ENCODE assay signal across 8 cellular contexts in genomic region chrX:140762061-140762460, GRCh38. TPM values are rescaled to one million over a fixed set of nuclear protein-coding genes. Genes with fewer than 3 reads are reported as not detected.
A peak's percentile ranks its signal among the peaks of the same experiment; 100 is the strongest.
DNase-seq lines count a peak whose midpoint lies in the region; ATAC-seq and TF ChIP-seq lines count a peak whose summit lies in the region.

No MANE protein-coding gene starts in this region.

- TF ChIP-seq RAD21 in SK-N-SH (IDR thresholded peaks at IDR 0.05; ENCODE audit: low read length) = peak; percentile 55

- intact Hi-C loops in mucosa of descending colon (cut with DNase I, micrococcal nuclease) = no loop called here

- ATAC-seq in GM19463 (IDR thresholded peaks at IDR 0.05; ENCODE audit: unreplicated experiment) (peak; percentile 78), mucosa of descending colon (peak; percentile 60)

- H3K79me2 ChIP-seq in SK-N-SH (ENCODE audit: insufficient read depth) = no peaks in the 10 kb centered on the region

- H3K4me3 ChIP-seq in HL-60 (replicated peaks; ENCODE audit: insufficient read depth, low read length) = no peak overlapping the region
- H3K4me3 ChIP-seq in SK-N-SH (ENCODE audit: low read depth in 2 of 2, low read length in 1 of 2) = no peak overlapping the region
- H3K4me3 ChIP-seq in epithelial cell of esophagus (ENCODE audit: low read length) = no peak overlapping the region
- no peak overlapping the region for H3K4me3 ChIP-seq in mucosa of descending colon

- TF ChIP-seq EP300 in SK-N-SH (IDR thresholded peaks at IDR 0.05; ENCODE audit: borderline replicate concordance in 1 of 2, low read depth in 1 of 2, low read length in 1 of 2) = no peak

- WGBS in SK-N-SH (ENCODE audit: low lambda C conversion rate) = 2% methylated on average over 7 of the region's 7 CpGs

- H3K9me3 ChIP-seq in SK-N-SH (no peaks in the 10 kb centered on the region), mucosa of descending colon (no peaks in the 10 kb centered on the region)

- POLR2A ChIA-PET in SK-N-SH (lab: Yijun Ruan, JAX) = no interaction called here

- H3K36me3 ChIP-seq in SK-N-SH (replicated peaks in 1 of 2; ENCODE audit: control insufficient read depth in 1 of 2, insufficient read depth in 2 of 2, low read length in 1 of 2) = no peaks in the 10 kb centered on the region
- no peaks in the 10 kb centered on the region for H3K36me3 ChIP-seq in mucosa of descending colon (ENCODE audit: low read depth)

- no peaks in the 10 kb centered on the region for H3F3A ChIP-seq in SK-N-SH (replicated peaks; ENCODE audit: insufficient read depth)

- no peak overlapping the region for H3K4me2 ChIP-seq in SK-N-SH

- peak; percentile 21 for TF ChIP-seq CTCF in HL-60 (IDR thresholded peaks at IDR 0.05; ENCODE audit: insufficient read depth, low read length)
- TF ChIP-seq CTCF in SK-N-SH (IDR thresholded peaks at IDR 0.05) = peak; percentile 83
- TF ChIP-seq CTCF in epithelial cell of esophagus (IDR thresholded peaks at IDR 0.05; ENCODE audit: insufficient read depth, low read depth, low read length, missing control alignments) = peak; percentile 71
- TF ChIP-seq CTCF in mucosa of descending colon (IDR thresholded peaks at IDR 0.05) = no peak

- H3K4me1 ChIP-seq in SK-N-SH (ENCODE audit: control insufficient read depth in 1 of 2, insufficient read depth in 2 of 2, low read depth in 1 of 2, low read length in 1 of 2) (no peaks in the 10 kb centered on the region), mucosa of descending colon (ENCODE audit: low read depth) (no peaks in the 10 kb centered on the region)

- CTCF ChIA-PET in SK-N-SH (lab: Yijun Ruan, JAX) = interaction anchor here (0.6 to 8.7 kb wide), 18 partner anchors 7 to 518 kb away, joined by 3 to 86 read pairs (median 4); no protein-coding TSS in a partner anchor

- no peaks in the 10 kb centered on the region for H3K9me2 ChIP-seq in SK-N-SH

- no peak overlapping the region for H3K9ac ChIP-seq in SK-N-SH

- H3K27me3 ChIP-seq in HL-60 (ENCODE audit: insufficient read depth, poor library complexity, severe bottlenecking) (peaks cover 8% of the 10 kb centered on the region), SK-N-SH (ENCODE audit: insufficient read depth) (no peaks in the 10 kb centered on the region; the same call in 1 of the 2 replicates)

- H2AFZ ChIP-seq in SK-N-SH (ENCODE audit: low read depth) = no peak overlapping the region

- H4K20me1 ChIP-seq in SK-N-SH (ENCODE audit: insufficient read depth) = no peaks in the 10 kb centered on the region

- no peak overlapping the region for H3K27ac ChIP-seq in HL-60 (replicated peaks)
- no peak overlapping the region for H3K27ac ChIP-seq in SK-N-SH (ENCODE audit: low read depth in 2 of 2, low read length in 1 of 2)

- peak; percentile 18 for DNase-seq in NCI-H2196 (lab: John Stamatoyannopoulos, UW; ENCODE audit: unreplicated experiment)
- DNase-seq in NCI-H2196 treated with DMSO at 0.1 percent for 48 hours (lab: John Stamatoyannopoulos, UW; ENCODE audit: unreplicated experiment) = no peak
- peak; percentile 7 to 39 for DNase-seq in HL-60 (ENCODE audit: low read depth in 1 of 2, low spot score in 1 of 2)
- peak; percentile 50 for DNase-seq in SK-N-SH
- peak; percentile 57 for DNase-seq in epithelial cell of esophagus (ENCODE audit: low read depth)
- DNase-seq in mucosa of descending colon = peak in 1 of 3 donors; percentile 28
- DNase-seq in GF-D8 (lab: John Stamatoyannopoulos, UW) = no peak

TF ChIP-seq in SK-N-SH, 30 proteins besides CTCF, POLR2A, EP300 and RAD21:
- TF ChIP-seq ZBTB33 (IDR thresholded peaks at IDR 0.05; ENCODE audit: borderline replicate concordance, low read depth) (no peak), GATA2 (CRISPR knock-in tag; IDR thresholded peaks at IDR 0.05) (no peak), USF2 (IDR thresholded peaks at IDR 0.05; ENCODE audit: borderline replicate concordance, low read depth, low read length) (no peak), SIN3A (IDR thresholded peaks at IDR 0.05; ENCODE audit: borderline replicate concordance, low read depth, low read length) (no peak), CHD2 (IDR thresholded peaks at IDR 0.05; ENCODE audit: low read length, partially characterized antibody) (no peak), SMC3 (IDR thresholded peaks at IDR 0.05; ENCODE audit: low read depth, low read length) (peak; percentile 20; the same call in 1 of the 2 replicates), TEAD4 (IDR thresholded peaks at IDR 0.05; ENCODE audit: borderline replicate concordance, insufficient read depth) (no peak), FOXM1 (IDR thresholded peaks at IDR 0.05; ENCODE audit: low read depth) (no peak)

RNA-seq across cellular contexts. Expression of gene LINC00632, which starts 52.5 kb away (rescaled TPM):
- 0.31 and 1.2 TPM in 2 replicates for polyA plus RNA-seq in SK-N-SH (2012; rRNA removed)
- 1.3 and 2.1 TPM in 2 replicates for polyA plus RNA-seq in SK-N-SH (2012; cell fraction: cytosol; rRNA removed)
- polyA plus RNA-seq in SK-N-SH (2012; cell fraction: nucleus; rRNA removed) = 0.41 and 0.54 TPM in 2 replicates
- total RNA-seq in mucosa of descending colon = 100 to 1,000 TPM in 1 of 3 donors, 10 to 100 TPM in 2; 27.2 to 172 (median 33.3) TPM

Comparison
In these comparisons a context has a peak if more than half of its experiments do, and no peak if none do; other contexts are left out.
1. DNase-seq: peak in NCI-H2196 (single experiment), HL-60 (2 of 2), SK-N-SH (single experiment) and epithelial cell of esophagus (single experiment); none in NCI-H2196 treated with DMSO at 0.1 percent for 48 hours (single experiment) and GF-D8 (single experiment).